In the genomic region with DNA sequence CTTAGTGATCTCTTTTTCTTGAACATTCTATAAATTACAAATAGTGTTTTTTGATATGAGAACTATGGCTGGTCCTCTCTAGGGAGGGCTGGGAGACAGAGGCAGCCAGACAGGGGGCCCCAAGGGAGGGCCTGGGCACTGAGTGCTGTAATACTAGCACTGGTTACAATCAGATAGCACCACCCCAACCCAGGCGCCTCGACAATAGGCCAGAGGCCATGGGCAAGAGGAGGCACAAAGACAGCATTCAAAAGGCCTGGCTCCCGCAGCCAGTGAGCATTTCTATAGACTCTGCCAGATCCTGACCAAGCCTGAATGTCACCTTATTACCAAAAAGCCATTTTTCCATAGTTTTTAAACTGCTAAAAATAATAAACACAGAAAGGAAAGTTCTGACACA, we compare ENCODE assay signal across 23 cellular contexts.
A peak's percentile ranks its signal among the peaks of the same experiment; 100 is the strongest.
DNase-seq lines count a peak whose midpoint lies in the region; ATAC-seq and TF ChIP-seq lines count a peak whose summit lies in the region.
"Had no signal": no experiment of that assay in that cellular context is flagged by ENCODE, and none has a peak within 500 bp of the region (broad histone marks: within the 10 kb centered on the region; RNA-seq: fewer than 3 reads in every experiment).

No MANE protein-coding gene starts in this region.

- no peak overlapping the region for H3K4me3 Mint-ChIP-seq in activated CD4-positive, alpha-beta T cell treated with anti-CD3 and anti-CD28 coated beads, Interleukin-2, amount 10 ng/mL, durations not matched to agents 24 days and 14 days
- H3K4me3 Mint-ChIP-seq: CD8-positive, alpha-beta T cell; GM23338 had no signal

- peak; percentile 79 for DNase-seq in Ammon's horn (ENCODE audit: low spot score)
- DNase-seq in SK-MEL-5 (ENCODE audit: low read depth, low spot score): peak; percentile 61
- peak; percentile 84 for DNase-seq in globus pallidus (ENCODE audit: low spot score)
- DNase-seq in nucleus accumbens (lab: John Stamatoyannopoulos, UW): peak in 43 of 56 donors; percentile 1 to 75 (median 32)
- no peak for DNase-seq in germinal center (ENCODE audit: low spot score)
- no peak for DNase-seq in activated CD4-positive, alpha-beta T cell treated with anti-CD3 and anti-CD28 coated beads, Interleukin-2, amount 10 ng/mL, durations not matched to agents 24 days and 14 days
- DNase-seq: CD8-positive, alpha-beta T cell; HCEC 1CT; MV-4-11; NCI-H1417; NCI-H187; NCI-H2107; NCI-H2227 treated with DMSO at 0.1 percent for 48 hours; NCI-H524; NCI-H82; PC-9 had no signal

- WGBS in gastroesophageal sphincter (ENCODE audit: low coverage in 1 of 2), 2 donors: 65 to 66% methylated on average over 2 to 3 of the region's 3 CpGs

- no peaks in the 10 kb centered on the region for H3K36me3 Mint-ChIP-seq in activated CD4-positive, alpha-beta T cell treated with anti-CD3 and anti-CD28 coated beads, Interleukin-2, amount 10 ng/mL, durations not matched to agents 24 days and 14 days (ENCODE audit: low read depth)
- H3K36me3 Mint-ChIP-seq: CD8-positive, alpha-beta T cell had no signal

- no peak for TF ChIP-seq EP300 in gastroesophageal sphincter (IDR thresholded peaks at IDR 0.05)

- no peak for ATAC-seq in gastroesophageal sphincter
- no peak for ATAC-seq in HG03469 (IDR thresholded peaks at IDR 0.05; ENCODE audit: unreplicated experiment)
- ATAC-seq: CD8-positive, alpha-beta T cell; GM23338 had no signal

- no peaks in the 10 kb centered on the region for H3K9me3 Mint-ChIP-seq in activated CD4-positive, alpha-beta T cell treated with anti-CD3 and anti-CD28 coated beads, Interleukin-2, amount 10 ng/mL, durations not matched to agents 24 days and 14 days
- H3K9me3 Mint-ChIP-seq: CD8-positive, alpha-beta T cell; GM23338 had no signal

- no peaks in the 10 kb centered on the region for H3K27me3 ChIP-seq in gastroesophageal sphincter
- H3K27me3 ChIP-seq: BLaER1 had no signal

- H3K4me1 Mint-ChIP-seq in activated CD4-positive, alpha-beta T cell treated with anti-CD3 and anti-CD28 coated beads, Interleukin-2, amount 10 ng/mL, durations not matched to agents 24 days and 14 days: no peaks in the 10 kb centered on the region
- H3K4me1 Mint-ChIP-seq: GM23338 had no signal

- no peak overlapping the region for H3K4me3 ChIP-seq in gastroesophageal sphincter
- H3K4me3 ChIP-seq: BLaER1, GM23338, PC-9, SJCRH30 had no signal

- H3K27me3 Mint-ChIP-seq in activated CD4-positive, alpha-beta T cell treated with anti-CD3 and anti-CD28 coated beads, Interleukin-2, amount 10 ng/mL, durations not matched to agents 24 days and 14 days: no peaks in the 10 kb centered on the region

- TF ChIP-seq CTCF in gastroesophageal sphincter (IDR thresholded peaks at IDR 0.05): no peak

- H3K27ac ChIP-seq in gastroesophageal sphincter: no peak overlapping the region
- H3K27ac ChIP-seq: BLaER1, KMS-11, PC-9, RWPE1, SJCRH30 had no signal

- no peak overlapping the region for H3K27ac Mint-ChIP-seq in activated CD4-positive, alpha-beta T cell treated with anti-CD3 and anti-CD28 coated beads, Interleukin-2, amount 10 ng/mL, durations not matched to agents 24 days and 14 days
- H3K27ac Mint-ChIP-seq: CD8-positive, alpha-beta T cell; GM23338 had no signal

- TF ChIP-seq POLR2A in gastroesophageal sphincter (IDR thresholded peaks at IDR 0.05): no peak

- in situ Hi-C loops in SK-MEL-5 (cut with HindIII; ENCODE audit: low pct_unique_long_range_greater_than_20kb, low sequenced_read_pairs): no loop called here

- H3K9me3 ChIP-seq in gastroesophageal sphincter: no peaks in the 10 kb centered on the region
- H3K9me3 ChIP-seq: BLaER1, SJCRH30 had no signal

- H3K4me1 ChIP-seq in gastroesophageal sphincter: peaks cover 4 to 36% (median 7%) of the 10 kb centered on the region in 3 donors
- H3K4me1 ChIP-seq: BLaER1, SJCRH30 had no signal

- H3K36me3 ChIP-seq in gastroesophageal sphincter: peaks cover 0 to 27% of the 10 kb centered on the region in 2 donors
- H3K36me3 ChIP-seq: BLaER1, SJCRH30 had no signal

- intact Hi-C loops in activated CD4-positive, alpha-beta T cell treated with anti-CD3 and anti-CD28 coated beads, Interleukin-2, amount 10 ng/mL, durations not matched to agents 24 days and 14 days (cut with micrococcal nuclease): no loop called here

Comparison
In these comparisons a context has a peak if more than half of its experiments do, and no peak if none do; other contexts are left out.
1. DNase-seq: peak in Ammon's horn (single experiment), SK-MEL-5 (single experiment), globus pallidus (single experiment) and nucleus accumbens (43 of 56); none in germinal center (single experiment) and activated CD4-positive, alpha-beta T cell treated with anti-CD3 and anti-CD28 coated beads, Interleukin-2, amount 10 ng/mL, durations not matched to agents 24 days and 14 days (single experiment).